8 cellular contexts compared by ENCODE assay signal in genomic region chr3:16264174-16264707, GRCh38. TPM values are rescaled to one million over a fixed set of nuclear protein-coding genes. Genes with fewer than 3 reads are reported as not detected.
A peak's percentile ranks its signal among the peaks of the same experiment; 100 is the strongest.
DNase-seq lines count a peak whose midpoint lies in the region; ATAC-seq and TF ChIP-seq lines count a peak whose summit lies in the region.

No MANE protein-coding gene starts in this region.

- peak overlapping the region; percentile 96 for H3K27ac Mint-ChIP-seq in activated naive CD8-positive, alpha-beta T cell treated with anti-CD3 and anti-CD28 coated beads for 36 hours

- no peak for TF ChIP-seq CTCF in tibial artery (IDR thresholded peaks at IDR 0.05)

- no peaks in the 10 kb centered on the region for H3K9me3 Mint-ChIP-seq in activated naive CD8-positive, alpha-beta T cell treated with anti-CD3 and anti-CD28 coated beads for 36 hours

- H3K9ac ChIP-seq in ES-I3 (ENCODE audit: low read depth, low read length) = peak overlapping the region; percentile 84

- peaks cover 9% of the 10 kb centered on the region for H3K36me3 Mint-ChIP-seq in activated naive CD8-positive, alpha-beta T cell treated with anti-CD3 and anti-CD28 coated beads for 36 hours

- intact Hi-C loops in tibial artery (cut with DNase I; ENCODE audit: low total_unique reads) = no loop called here

- H3K4me1 ChIP-seq in ES-I3 (ENCODE audit: insufficient read depth, low read length) = peaks cover 4% of the 10 kb centered on the region; the same call in 1 of the 2 replicates
- peaks cover 0 to 54% (median 24%) of the 10 kb centered on the region in 4 donors for H3K4me1 ChIP-seq in tibial artery

- H3K9me3 ChIP-seq in ES-I3 (ENCODE audit: control insufficient read depth, insufficient read depth, low read length) (no peaks in the 10 kb centered on the region), tibial artery (no peaks in the 10 kb centered on the region)

- peak overlapping the region; percentile 65 to 81 for H3K4me3 ChIP-seq in tibial artery

- H3K36me3 ChIP-seq in ES-I3 (ENCODE audit: insufficient read depth, low read length) = no peaks in the 10 kb centered on the region
- H3K36me3 ChIP-seq in tibial artery = peaks cover 7 to 16% (median 15%) of the 10 kb centered on the region in 3 donors

- no peaks in the 10 kb centered on the region for H3K27me3 ChIP-seq in tibial artery

- peak overlapping the region; percentile 88 to 91 for H3K27ac ChIP-seq in tibial artery

- ATAC-seq in HG03039 (IDR thresholded peaks at IDR 0.05; ENCODE audit: unreplicated experiment) (peak; percentile 4), GM18498 (IDR thresholded peaks at IDR 0.05; ENCODE audit: unreplicated experiment) (no peak), left lobe of liver (no peak)

- no peaks in the 10 kb centered on the region for H3K27me3 Mint-ChIP-seq in activated naive CD8-positive, alpha-beta T cell treated with anti-CD3 and anti-CD28 coated beads for 36 hours

- DNase-seq in activated naive CD8-positive, alpha-beta T cell treated with anti-CD3 and anti-CD28 coated beads for 36 hours = peak; percentile 41
- DNase-seq in left kidney (ENCODE audit: low read depth, low spot score) (peak; percentile 27), tibial artery (no peak), pons (ENCODE audit: low spot score) (no peak), left lobe of liver (ENCODE audit: low spot score) (no peak)

- peaks cover 31% of the 10 kb centered on the region for H3K4me1 Mint-ChIP-seq in activated naive CD8-positive, alpha-beta T cell treated with anti-CD3 and anti-CD28 coated beads for 36 hours

- peak overlapping the region; percentile 90 for H3K4me3 Mint-ChIP-seq in activated naive CD8-positive, alpha-beta T cell treated with anti-CD3 and anti-CD28 coated beads for 36 hours

RNA-seq across cellular contexts. Expression of gene DPH3, which starts 0.5 kb away (rescaled TPM):
- 10 to 100 TPM; 28.2 to 28.7 TPM for total RNA-seq in activated naive CD8-positive, alpha-beta T cell treated with anti-CD3 and anti-CD28 coated beads for 36 hours
- 10.9 TPM for total RNA-seq in left lobe of liver

RNA-seq across cellular contexts. Expression of gene OXNAD1, which starts 0.8 kb away (rescaled TPM):
- total RNA-seq in activated naive CD8-positive, alpha-beta T cell treated with anti-CD3 and anti-CD28 coated beads for 36 hours = 10 to 100 TPM; 37.9 to 41.8 TPM
- total RNA-seq in left lobe of liver = 17.8 TPM

Comparison
In these comparisons a context has a peak if more than half of its experiments do, and no peak if none do; other contexts are left out.
1. DNase-seq: peak in activated naive CD8-positive, alpha-beta T cell treated with anti-CD3 and anti-CD28 coated beads for 36 hours (single experiment) and left kidney (single experiment); none in tibial artery (0 of 2), pons (single experiment) and left lobe of liver (single experiment).